In genomic region chr15:60328852-60329443, GRCh38 we compare ENCODE assay signal across 9 cellular contexts.
A peak's percentile ranks its signal among the peaks of the same experiment; 100 is the strongest.
DNase-seq lines count a peak whose midpoint lies in the region; ATAC-seq and TF ChIP-seq lines count a peak whose summit lies in the region.
"Had no signal": no experiment of that assay in that cellular context is flagged by ENCODE, and none has a peak within 500 bp of the region (broad histone marks: within the 10 kb centered on the region; RNA-seq: fewer than 3 reads in every experiment).

No MANE protein-coding gene starts in this region.

- no peak overlapping the region for H3K27ac Mint-ChIP-seq in activated naive CD4-positive, alpha-beta T cell treated with anti-CD3 and anti-CD28 coated beads, Interleukin-2, amount 10 ng/mL, durations not matched to agents 7 days and 5 days

- no peak for ATAC-seq in GM19324 (IDR thresholded peaks at IDR 0.05; ENCODE audit: low FRiP score, unreplicated experiment)

- peaks cover 14% of the 10 kb centered on the region for H3K27me3 ChIP-seq in kidney epithelial cell (ENCODE audit: control insufficient read depth, insufficient read depth, low read length)
- H3K27me3 ChIP-seq: BLaER1 had no signal

- peak; percentile 74 for TF ChIP-seq CTCF in kidney epithelial cell (IDR thresholded peaks at IDR 0.05; ENCODE audit: insufficient read depth, low read length, poor library complexity, severe bottlenecking)

- peaks cover 52% of the 10 kb centered on the region for H3K27me3 Mint-ChIP-seq in activated naive CD4-positive, alpha-beta T cell treated with anti-CD3 and anti-CD28 coated beads, Interleukin-2, amount 10 ng/mL, durations not matched to agents 7 days and 5 days

- H3K4me1 Mint-ChIP-seq in activated naive CD4-positive, alpha-beta T cell treated with anti-CD3 and anti-CD28 coated beads, Interleukin-2, amount 10 ng/mL, durations not matched to agents 7 days and 5 days = peaks cover 11% of the 10 kb centered on the region

- no peaks in the 10 kb centered on the region for H3K36me3 ChIP-seq in kidney epithelial cell (ENCODE audit: control insufficient read depth, insufficient read depth, low read length)
- H3K36me3 ChIP-seq: BLaER1 had no signal

- no peaks in the 10 kb centered on the region for H3K9me3 Mint-ChIP-seq in activated naive CD4-positive, alpha-beta T cell treated with anti-CD3 and anti-CD28 coated beads, Interleukin-2, amount 10 ng/mL, durations not matched to agents 7 days and 5 days

- DNase-seq in DMS53 (lab: John Stamatoyannopoulos, UW) (peak; percentile 38), DMS53 treated with DMSO at 0.1 percent for 48 hours (lab: John Stamatoyannopoulos, UW; ENCODE audit: unreplicated experiment) (no peak), kidney epithelial cell (ENCODE audit: low read depth) (no peak), putamen (ENCODE audit: low spot score) (no peak), AG08396 (ENCODE audit: low spot score) (no peak)
- DNase-seq in Jurkat, Clone E6-1 (ENCODE audit: low read depth, low spot score) = peak; percentile 7
- DNase-seq in activated naive CD4-positive, alpha-beta T cell treated with anti-CD3 and anti-CD28 coated beads, Interleukin-2, amount 10 ng/mL, durations not matched to agents 7 days and 5 days = peak; percentile 45

- CTCF ChIA-PET in activated naive CD4-positive, alpha-beta T cell treated with anti-CD3 and anti-CD28 coated beads, Interleukin-2, amount 10 ng/mL, durations not matched to agents 7 days and 5 days (lab: Charles Lee) = interaction anchor here (0.6 to 6.5 kb wide), 13 partner anchors 10 to 638 kb away, joined by 3 to 73 read pairs (median 3); no protein-coding TSS in a partner anchor

- no peaks in the 10 kb centered on the region for H3K36me3 Mint-ChIP-seq in activated naive CD4-positive, alpha-beta T cell treated with anti-CD3 and anti-CD28 coated beads, Interleukin-2, amount 10 ng/mL, durations not matched to agents 7 days and 5 days

- H3K4me3 Mint-ChIP-seq in activated naive CD4-positive, alpha-beta T cell treated with anti-CD3 and anti-CD28 coated beads, Interleukin-2, amount 10 ng/mL, durations not matched to agents 7 days and 5 days = no peak overlapping the region

- no peak overlapping the region for H3K4me3 ChIP-seq in Jurkat, Clone E6-1 (ENCODE audit: low read length)
- H3K4me3 ChIP-seq in kidney epithelial cell (ENCODE audit: low read depth, low read length) = no peak overlapping the region
- H3K4me3 ChIP-seq: BLaER1 had no signal

Comparison
In these comparisons a context has a peak if more than half of its experiments do, and no peak if none do; other contexts are left out.
1. DNase-seq: peak in DMS53 (single experiment), Jurkat, Clone E6-1 (single experiment) and activated naive CD4-positive, alpha-beta T cell treated with anti-CD3 and anti-CD28 coated beads, Interleukin-2, amount 10 ng/mL, durations not matched to agents 7 days and 5 days (single experiment); none in DMS53 treated with DMSO at 0.1 percent for 48 hours (single experiment), kidney epithelial cell (single experiment), putamen (single experiment) and AG08396 (single experiment).